In the genomic region with DNA sequence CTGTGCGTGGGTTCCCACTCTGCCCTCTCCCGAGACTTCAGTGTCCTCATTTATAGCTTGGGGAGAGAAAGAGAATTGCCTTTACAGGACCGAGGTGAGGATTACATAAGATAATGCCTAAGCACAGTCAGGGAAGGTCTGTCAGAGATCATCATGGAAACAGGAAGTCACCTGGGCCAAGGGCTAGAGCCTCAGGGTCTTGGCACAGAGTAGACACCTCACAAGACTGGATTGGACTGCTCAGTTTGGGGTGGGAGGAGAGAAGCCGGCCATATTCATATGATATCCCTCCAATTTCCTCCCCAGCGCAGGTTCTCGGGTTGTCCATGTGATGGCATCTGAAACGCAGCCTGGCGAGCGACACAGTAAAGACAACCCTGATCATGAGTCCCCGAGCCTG, we compare ENCODE assay signal across 18 cellular contexts. TPM values are rescaled to one million over a fixed set of nuclear protein-coding genes. Genes with fewer than 3 reads are reported as not detected.
DNase-seq lines count a peak whose midpoint lies in the region; ATAC-seq and TF ChIP-seq lines count a peak whose summit lies in the region.
"Had no signal": no experiment of that assay in that cellular context is flagged by ENCODE, and none has a peak within 500 bp of the region (broad histone marks: within the 10 kb centered on the region; RNA-seq: fewer than 3 reads in every experiment).

No MANE protein-coding gene starts in this region.

- no peak for DNase-seq in CD8-positive, alpha-beta T cell
- DNase-seq in OCI-M1 (lab: John Stamatoyannopoulos, UW) (peak; percentile 41), immature natural killer cell (no peak), GM03348 (ENCODE audit: low spot score) (no peak), NCI-H1048 (lab: John Stamatoyannopoulos, UW) (no peak)
- DNase-seq: activated effector memory CD4-positive, alpha-beta T cell treated with Interleukin-2 at 50 U/mL for 16 hours; C1 segment of cervical spinal cord; H9; NCI-H226 had no signal

- H3K36me3 ChIP-seq in CD8-positive, alpha-beta T cell (ENCODE audit: insufficient read depth, low read length) = no peaks in the 10 kb centered on the region
- H3K36me3 ChIP-seq: cardiac muscle cell, prostate gland had no signal

- H3K9me3 Mint-ChIP-seq in CD8-positive, alpha-beta T cell = no peaks in the 10 kb centered on the region
- no peaks in the 10 kb centered on the region for H3K9me3 Mint-ChIP-seq in immature natural killer cell
- H3K9me3 Mint-ChIP-seq: H9 had no signal

- intact Hi-C loops in CD8-positive, alpha-beta T cell (cut with DNase I, micrococcal nuclease) = no loop called here

- no peak for TF ChIP-seq CTCF in CD8-positive, alpha-beta T cell (IDR thresholded peaks at IDR 0.05)

- H3K27me3 Mint-ChIP-seq in CD8-positive, alpha-beta T cell (ENCODE audit: low read depth) = no peaks in the 10 kb centered on the region
- peaks cover 2 to 16% (median 8%) of the 10 kb centered on the region in 3 donors for H3K27me3 Mint-ChIP-seq in immature natural killer cell (ENCODE audit: low read depth in 3 of 3)

- no peaks in the 10 kb centered on the region for H3K27me3 ChIP-seq in CD8-positive, alpha-beta T cell (ENCODE audit: insufficient read depth, low read length)

- H3K4me1 ChIP-seq in CD8-positive, alpha-beta T cell (ENCODE audit: insufficient read depth, low read length) = peaks cover 57% of the 10 kb centered on the region
- H3K4me1 ChIP-seq: prostate gland had no signal

- peak overlapping the region; percentile 64 for H3K4me3 Mint-ChIP-seq in CD8-positive, alpha-beta T cell
- H3K4me3 Mint-ChIP-seq in immature natural killer cell = peak overlapping the region; percentile 76 to 90 (median 88)
- H3K4me3 Mint-ChIP-seq: H9 had no signal

- ATAC-seq in CD8-positive, alpha-beta T cell = peak; percentile 32
- ATAC-seq in GM18867 (IDR thresholded peaks at IDR 0.05; ENCODE audit: unreplicated experiment) (peak; percentile 16), HG02840 (IDR thresholded peaks at IDR 0.05; ENCODE audit: low FRiP score, unreplicated experiment) (no peak), HG02973 (IDR thresholded peaks at IDR 0.05; ENCODE audit: unreplicated experiment) (no peak)

- peak overlapping the region; percentile 89 for H3K27ac Mint-ChIP-seq in CD8-positive, alpha-beta T cell
- H3K27ac Mint-ChIP-seq in immature natural killer cell = peak overlapping the region; percentile 40 to 86 (median 74)

- H3K27ac ChIP-seq in CD8-positive, alpha-beta T cell (ENCODE audit: low read depth, low read length) = no peak overlapping the region
- H3K27ac ChIP-seq: cardiac muscle cell, KMS-11, prostate gland, RWPE1 had no signal

- no peak overlapping the region for H3K4me3 ChIP-seq in CD8-positive, alpha-beta T cell (ENCODE audit: low read depth, low read length)
- H3K4me3 ChIP-seq: cardiac muscle cell, prostate gland had no signal

- H3K4me1 Mint-ChIP-seq in CD8-positive, alpha-beta T cell (ENCODE audit: low read depth) = peaks cover 66% of the 10 kb centered on the region
- H3K4me1 Mint-ChIP-seq in immature natural killer cell = peaks cover 73 to 81% of the 10 kb centered on the region in 2 donors

- CTCF ChIA-PET in CD8-positive, alpha-beta T cell (lab: Charles Lee) = interaction anchor here (1.0 to 1.8 kb wide), 4 partner anchors 40 to 110 kb away, joined by 4 to 6 read pairs (median 4); no protein-coding TSS in a partner anchor

- no peaks in the 10 kb centered on the region for H3K9me3 ChIP-seq in CD8-positive, alpha-beta T cell (ENCODE audit: low read length)
- H3K9me3 ChIP-seq: prostate gland had no signal

- POLR2A ChIA-PET in CD8-positive, alpha-beta T cell (lab: Charles Lee) = interaction anchor here (1.1 kb wide), 1 partner anchor 41 kb away, joined by 4 read pairs; a partner anchor contains a TSS

- H3K36me3 Mint-ChIP-seq in CD8-positive, alpha-beta T cell = no peaks in the 10 kb centered on the region
- peaks cover 3 to 17% (median 8%) of the 10 kb centered on the region in 3 donors for H3K36me3 Mint-ChIP-seq in immature natural killer cell

RNA-seq across cellular contexts. Expression of a gene that starts 3.8 kb away (rescaled TPM):
- total RNA-seq in CD8-positive, alpha-beta T cell = under 1 TPM; 0.92 to 0.98 TPM
- polyA plus RNA-seq in immature natural killer cell = 10 to 100 TPM in 1 of 3 donors, 1 to 10 TPM in 2; 7.4 to 10.7 (median 9.5) TPM
- total RNA-seq: cardiac muscle cell, epithelial cell of proximal tubule, H9, lung microvascular endothelial cell, prostate gland had no signal
- polyA plus RNA-seq: cardiac muscle cell had no signal

RNA-seq across cellular contexts. Expression of a gene that starts 41.3 kb away (rescaled TPM):
- 1 to 10 TPM; 5.3 to 5.7 TPM for total RNA-seq in CD8-positive, alpha-beta T cell
- 10 to 100 TPM; 24.3 to 27.7 (median 26.1) TPM for polyA plus RNA-seq in immature natural killer cell

RNA-seq across cellular contexts. Expression of a gene that starts 50.2 kb away (rescaled TPM):
- 100 to 1,000 TPM; 187 to 203 TPM for total RNA-seq in CD8-positive, alpha-beta T cell
- 100 to 1,000 TPM in 2 of 3 donors, 10 to 100 TPM in 1; 89.9 to 118 (median 104) TPM for polyA plus RNA-seq in immature natural killer cell

Comparison
In these comparisons a context has a peak if more than half of its experiments do, and no peak if none do; other contexts are left out.
1. ATAC-seq: peak in CD8-positive, alpha-beta T cell (single experiment) and GM18867 (single experiment); none in HG02840 (single experiment) and HG02973 (single experiment).